In the genomic region with DNA sequence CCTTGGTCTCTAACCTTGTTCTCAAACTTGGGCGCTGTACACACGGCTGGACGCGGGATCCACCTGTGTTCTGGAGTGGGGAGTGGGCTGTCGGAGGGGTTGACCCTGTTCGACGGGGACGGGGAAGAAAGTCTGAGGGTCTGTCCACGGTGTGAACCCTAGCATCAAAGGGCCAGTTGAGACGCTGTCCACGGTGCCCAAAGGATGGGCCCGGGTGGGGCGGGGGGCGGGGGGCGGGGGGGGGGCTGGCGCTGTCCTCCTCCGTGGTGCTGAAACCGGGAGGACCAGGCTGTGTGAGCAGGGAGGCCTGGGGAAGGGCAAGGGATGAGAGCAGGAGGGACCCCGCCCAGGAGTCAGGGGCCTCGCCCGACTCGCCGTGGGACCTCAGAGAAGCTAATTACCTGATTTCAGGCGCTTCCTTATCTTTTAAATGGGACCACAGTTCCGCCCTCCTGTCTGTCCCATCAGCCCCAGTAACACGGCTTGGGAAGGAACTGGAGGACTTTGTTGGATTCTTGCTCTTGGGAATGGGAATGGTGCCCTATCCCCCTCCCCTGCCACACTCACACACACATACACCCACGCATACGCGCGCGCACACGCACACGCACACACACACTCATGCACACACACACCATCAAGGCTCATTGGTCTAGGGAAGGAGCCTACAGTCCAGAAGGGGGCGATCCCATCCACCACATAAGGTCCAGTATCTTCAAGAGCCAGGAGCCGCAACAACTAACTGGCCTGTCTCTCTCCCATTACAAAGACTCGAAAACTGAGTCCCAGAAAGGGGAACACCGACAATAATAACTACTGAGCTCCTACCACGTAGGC, we compare ENCODE assay signal across 8 cellular contexts. TPM values are rescaled to one million over a fixed set of nuclear protein-coding genes. Genes with fewer than 3 reads are reported as not detected.
DNase-seq lines count a peak whose midpoint lies in the region; ATAC-seq, FAIRE-seq and TF ChIP-seq lines count a peak whose summit lies in the region.

No MANE protein-coding gene starts in this region.

- H3K4me3 Mint-ChIP-seq in stimulated activated effector memory CD8-positive, alpha-beta T cell treated with anti-CD3 and anti-CD28 coated beads, Interleukin-12 subunit alpha, Interleukin-12 subunit beta, amount 100 ng/mL, for 72 hours: peak overlapping the region; percentile 29

- no peak for TF ChIP-seq POLR2A in GM12891 (IDR thresholded peaks at IDR 0.05; ENCODE audit: low read depth, low read length)

- H3K36me3 Mint-ChIP-seq in stimulated activated effector memory CD8-positive, alpha-beta T cell treated with anti-CD3 and anti-CD28 coated beads, Interleukin-12 subunit alpha, Interleukin-12 subunit beta, amount 100 ng/mL, for 72 hours: no peaks in the 10 kb centered on the region

- peaks cover 44% of the 10 kb centered on the region for H3K27me3 ChIP-seq in iPS-20b (ENCODE audit: insufficient read depth, low read length)

- H3K9me3 Mint-ChIP-seq in stimulated activated effector memory CD8-positive, alpha-beta T cell treated with anti-CD3 and anti-CD28 coated beads, Interleukin-12 subunit alpha, Interleukin-12 subunit beta, amount 100 ng/mL, for 72 hours: no peaks in the 10 kb centered on the region

- H3K27ac ChIP-seq in iPS-20b (ENCODE audit: low read length): no peak overlapping the region

- FAIRE-seq in GM12891 (lab: Jason Lieb, UNC): peak; percentile 93

- H3K9ac ChIP-seq in iPS-20b (ENCODE audit: low read depth, low read length): no peak overlapping the region

- peak; percentile 46 for TF ChIP-seq CTCF in AG09319 (IDR thresholded peaks at IDR 0.05; ENCODE audit: low read depth, low read length)

- H3K9me3 ChIP-seq in iPS-20b (ENCODE audit: insufficient read depth, low read depth, low read length): no peaks in the 10 kb centered on the region

- H3K4me3 ChIP-seq in iPS-20b (ENCODE audit: low read length): peak overlapping the region; percentile 54; the same call in 1 of the 2 replicates

- 0 out of 2 replicates have a peak, but pooled peaks cover 2% of the 10 kb centered on the region for H3K4me1 ChIP-seq in iPS-20b (ENCODE audit: insufficient read depth, low read length)

- no peak overlapping the region for H3K27ac Mint-ChIP-seq in stimulated activated effector memory CD8-positive, alpha-beta T cell treated with anti-CD3 and anti-CD28 coated beads, Interleukin-12 subunit alpha, Interleukin-12 subunit beta, amount 100 ng/mL, for 72 hours

- ATAC-seq in stimulated activated effector memory CD8-positive, alpha-beta T cell treated with anti-CD3 and anti-CD28 coated beads, Interleukin-12 subunit alpha, Interleukin-12 subunit beta, amount 100 ng/mL, for 72 hours: peak; percentile 56
- no peak for ATAC-seq in GM18861 (IDR thresholded peaks at IDR 0.05; ENCODE audit: unreplicated experiment)
- ATAC-seq in HG02840 (IDR thresholded peaks at IDR 0.05; ENCODE audit: low FRiP score, unreplicated experiment): no peak

- H3K4me1 Mint-ChIP-seq in stimulated activated effector memory CD8-positive, alpha-beta T cell treated with anti-CD3 and anti-CD28 coated beads, Interleukin-12 subunit alpha, Interleukin-12 subunit beta, amount 100 ng/mL, for 72 hours: peaks cover 27% of the 10 kb centered on the region

- no peaks in the 10 kb centered on the region for H3K36me3 ChIP-seq in iPS-20b (ENCODE audit: insufficient read depth, low read depth, low read length)

- DNase-seq in AG09319 (ENCODE audit: extremely low read depth, low read depth): peak; percentile 31
- DNase-seq in GM12891 (ENCODE audit: insufficient read length, low spot score): peak; percentile 76
- peak; percentile 82 for DNase-seq in NCI-H2227 (lab: John Stamatoyannopoulos, UW; ENCODE audit: unreplicated experiment)
- DNase-seq in astrocyte of the hippocampus (ENCODE audit: low read depth, low spot score): peak; percentile 77
- no peak for DNase-seq in stimulated activated effector memory CD8-positive, alpha-beta T cell treated with anti-CD3 and anti-CD28 coated beads, Interleukin-12 subunit alpha, Interleukin-12 subunit beta, amount 100 ng/mL, for 72 hours (ENCODE audit: low spot score in 2 of 2)

TF ChIP-seq in GM12891, 5 proteins besides CTCF, POLR2A, EP300 and RAD21:
- 0 out of 2 replicates have a peak, but pooled peaks have one; percentile 32 for TF ChIP-seq POU2F2 (IDR thresholded peaks at IDR 0.05; ENCODE audit: low read depth, low read length)
- TF ChIP-seq SPI1 (IDR thresholded peaks at IDR 0.05; ENCODE audit: low read depth, low read length): no peak
- TF ChIP-seq PAX5 (IDR thresholded peaks at IDR 0.05; ENCODE audit: insufficient read depth, low read length, severe bottlenecking): no peak
- no peak for TF ChIP-seq TAF1 (IDR thresholded peaks at IDR 0.05; ENCODE audit: low read depth, low read length)
- TF ChIP-seq POLR2AphosphoS5 (IDR thresholded peaks at IDR 0.05; ENCODE audit: low read depth, low read length): no peak

RNA-seq across cellular contexts. Expression of a gene that starts 1.0 kb away (rescaled TPM):
- polyA plus RNA-seq in GM12891 (2012; ENCODE audit: low read depth, missing spikeins): 0.06 TPM

Comparison
In these comparisons a context has a peak if more than half of its experiments do, and no peak if none do; other contexts are left out.
1. DNase-seq: peak in AG09319 (single experiment), GM12891 (single experiment), NCI-H2227 (single experiment) and astrocyte of the hippocampus (single experiment); none in stimulated activated effector memory CD8-positive, alpha-beta T cell treated with anti-CD3 and anti-CD28 coated beads, Interleukin-12 subunit alpha, Interleukin-12 subunit beta, amount 100 ng/mL, for 72 hours (0 of 2).